In the genomic region with DNA sequence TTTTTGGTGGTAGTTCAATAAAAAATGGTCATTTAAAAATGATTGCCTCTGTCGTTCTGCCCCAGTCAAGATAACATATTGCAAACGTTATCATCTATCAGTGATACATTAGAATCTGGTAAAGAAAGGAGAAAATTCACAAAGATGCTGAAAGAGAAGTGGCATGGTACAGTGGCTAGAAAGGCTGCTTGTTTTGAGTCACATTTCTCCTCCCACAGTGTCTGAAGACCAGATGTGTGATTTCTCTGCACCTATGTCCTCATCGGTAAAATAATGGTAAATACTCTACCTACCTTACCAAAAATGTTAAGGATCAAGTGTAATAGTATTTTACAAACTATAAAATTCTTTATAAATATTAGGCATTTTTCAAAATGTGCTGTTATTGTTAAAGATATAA, we compare ENCODE assay signal across 13 cellular contexts.
"Had no signal": no experiment of that assay in that cellular context is flagged by ENCODE, and none has a peak within 500 bp of the region (broad histone marks: within the 10 kb centered on the region; RNA-seq: fewer than 3 reads in every experiment).

No MANE protein-coding gene starts in this region.

- H3K9me3 ChIP-seq: esophagus squamous epithelium, mucosa of descending colon, neutrophil had no signal

- H3K4me3 ChIP-seq: esophagus squamous epithelium, mucosa of descending colon, skin epidermis had no signal

- H3K27me3 ChIP-seq: esophagus squamous epithelium, neutrophil had no signal

- ATAC-seq: activated CD8-positive, alpha-beta T cell treated with anti-CD3 and anti-CD28 coated beads for 36 hours; mucosa of descending colon; naive thymus-derived CD8-positive, alpha-beta T cell had no signal

- H3K27ac ChIP-seq: esophagus squamous epithelium, neutrophil, skin epidermis, VCaP had no signal

- DNase-seq: activated CD4-positive, alpha-beta T cell treated with anti-CD3 and anti-CD28 coated beads for 4 hours; activated CD8-positive, alpha-beta memory T cell treated with anti-CD3 and anti-CD28 coated beads, Interleukin-2, amount 50 U/mL, for 4 hours; activated naive CD4-positive, alpha-beta T cell; esophagus squamous epithelium; foreskin fibroblast; mucosa of descending colon; naive thymus-derived CD8-positive, alpha-beta T cell; posterior cingulate gyrus; stimulated activated CD4-positive, alpha-beta T cell treated with anti-CD3 and anti-CD28 coated beads, Interleukin-4, amount 100 ng/mL, for 4 hours had no signal
